In genomic region chr12:105888696-105889095, GRCh38 we compare ENCODE assay signal across 24 cellular contexts.
DNase-seq lines count a peak whose midpoint lies in the region; ATAC-seq and TF ChIP-seq lines count a peak whose summit lies in the region.
"Had no signal": no experiment of that assay in that cellular context is flagged by ENCODE, and none has a peak within 500 bp of the region (broad histone marks: within the 10 kb centered on the region; RNA-seq: fewer than 3 reads in every experiment).

No MANE protein-coding gene starts in this region.

- DNase-seq in Daoy (ENCODE audit: low read depth), result peak; percentile 6
- DNase-seq in NCI-H2227 treated with DMSO at 0.1 percent for 48 hours (lab: John Stamatoyannopoulos, UW), result peak; percentile 59
- peak; percentile 40 for DNase-seq in fibroblast of pulmonary artery (ENCODE audit: low read depth)
- no peak for DNase-seq in neural progenitor cell (ENCODE audit: low spot score)
- DNase-seq in T1000 (lab: John Stamatoyannopoulos, UW), result no peak
- DNase-seq in NOMO-1 (lab: John Stamatoyannopoulos, UW; ENCODE audit: unreplicated experiment in 2 of 2), result no peak
- DNase-seq: activated CD8-positive, alpha-beta T cell treated with anti-CD3 and anti-CD28 coated beads, Interleukin-2, amount 10 ng/mL, durations not matched to agents 7 days and 5 days; cerebellar nuclear complex; DMS53; GF-D8; HCEC 1CT; head of caudate nucleus; KBM-7; NCI-H1436; stimulated activated CD4-positive, alpha-beta T cell treated with anti-CD3 and anti-CD28 coated beads, Interleukin-2, amount 100 ng/mL, for 24 hours; T-helper 17 cell had no signal

- H3K27me3 ChIP-seq in neural progenitor cell, result no peaks in the 10 kb centered on the region
- H3K27me3 ChIP-seq: ascending aorta; BLaER1 treated with 17β-estradiol and CSF1 and Interleukin-3, amounts not matched to agents 10 nM and 100 nM had no signal

- H3K9ac ChIP-seq in neural progenitor cell, result no peak overlapping the region
- H3K9ac ChIP-seq: BLaER1 treated with 17β-estradiol and CSF1 and Interleukin-3, amounts not matched to agents 10 nM and 100 nM had no signal

- ATAC-seq in GM21717 (IDR thresholded peaks at IDR 0.05; ENCODE audit: unreplicated experiment), result no peak
- ATAC-seq in HG02884 (IDR thresholded peaks at IDR 0.05; ENCODE audit: unreplicated experiment), result no peak
- ATAC-seq: activated CD8-positive, alpha-beta T cell treated with anti-CD3 and anti-CD28 coated beads, Interleukin-2, amount 10 ng/mL, durations not matched to agents 7 days and 5 days; activated naive CD4-positive, alpha-beta T cell treated with anti-CD3 and anti-CD28 coated beads, Interleukin-2, amount 50 U/mL, for 72 hours; SK-N-SH treated with all-trans-retinoic acid at 6 μM for 48 hours; T-helper 17 cell had no signal

- H3K4me3 ChIP-seq in fibroblast of pulmonary artery (replicated peaks; ENCODE audit: low read depth, low read length) (no peak overlapping the region), neural progenitor cell (no peak overlapping the region)
- H3K4me3 ChIP-seq: ascending aorta; BLaER1 treated with 17β-estradiol and CSF1 and Interleukin-3, amounts not matched to agents 10 nM and 100 nM had no signal

- H2AFZ ChIP-seq in neural progenitor cell (replicated peaks), result no peak overlapping the region

- H3K79me2 ChIP-seq in neural progenitor cell (ENCODE audit: low read depth), result no peaks in the 10 kb centered on the region

- H3K36me3 Mint-ChIP-seq in neural progenitor cell, result peaks cover 6% of the 10 kb centered on the region
- H3K36me3 Mint-ChIP-seq: activated naive CD4-positive, alpha-beta T cell treated with anti-CD3 and anti-CD28 coated beads, Interleukin-2, amount 50 U/mL, for 72 hours; type B pancreatic cell had no signal

- no peaks in the 10 kb centered on the region for H3K9me3 ChIP-seq in neural progenitor cell (ENCODE audit: low read depth)
- H3K9me3 ChIP-seq: ascending aorta had no signal

- H3K4me1 Mint-ChIP-seq in neural progenitor cell, result peaks cover 10% of the 10 kb centered on the region
- H3K4me1 Mint-ChIP-seq: T-helper 17 cell had no signal

- no peaks in the 10 kb centered on the region for H4K20me1 ChIP-seq in neural progenitor cell (ENCODE audit: low read depth)
- H4K20me1 ChIP-seq: BLaER1 treated with 17β-estradiol and CSF1 and Interleukin-3, amounts not matched to agents 10 nM and 100 nM had no signal

- H3K9me3 Mint-ChIP-seq in neural progenitor cell, result peaks cover 24% of the 10 kb centered on the region
- H3K9me3 Mint-ChIP-seq: activated T-helper 2 cell treated with anti-CD3 and anti-CD28 coated beads, Interferon-gamma antibody, Interleukin-2, Interleukin-4, amounts not matched to agents 10 μg/mL and 5 μg/mL and 100 μg/mL, durations not matched to agents 14 hours and 24 hours and 36 hours had no signal

- TF ChIP-seq CTCF in fibroblast of pulmonary artery (IDR thresholded peaks at IDR 0.05; ENCODE audit: low read length, missing control alignments), result no peak
- no peak for TF ChIP-seq CTCF in neural progenitor cell (IDR thresholded peaks at IDR 0.05)

- no peaks in the 10 kb centered on the region for H3F3A ChIP-seq in neural progenitor cell (ENCODE audit: low read depth)

- H3K27ac Mint-ChIP-seq in neural progenitor cell, result peak overlapping the region; percentile 17
- H3K27ac Mint-ChIP-seq: activated CD8-positive, alpha-beta T cell treated with anti-CD3 and anti-CD28 coated beads, Interleukin-2, amount 10 ng/mL, durations not matched to agents 7 days and 5 days; activated naive CD4-positive, alpha-beta T cell treated with anti-CD3 and anti-CD28 coated beads, Interleukin-2, amount 50 U/mL, for 72 hours; activated T-helper 2 cell treated with anti-CD3 and anti-CD28 coated beads, Interferon-gamma antibody, Interleukin-2, Interleukin-4, amounts not matched to agents 10 μg/mL and 5 μg/mL and 100 μg/mL, durations not matched to agents 14 hours and 24 hours and 36 hours; T-helper 17 cell; type B pancreatic cell had no signal

- H3K27me3 Mint-ChIP-seq in neural progenitor cell (ENCODE audit: insufficient read depth, low read depth), result no peaks in the 10 kb centered on the region
- H3K27me3 Mint-ChIP-seq: type B pancreatic cell had no signal

- no peak overlapping the region for H3K27ac ChIP-seq in neural progenitor cell
- H3K27ac ChIP-seq: ascending aorta; BLaER1 treated with 17β-estradiol and CSF1 and Interleukin-3, amounts not matched to agents 10 nM and 100 nM had no signal

- no peaks in the 10 kb centered on the region for H3K36me3 ChIP-seq in neural progenitor cell
- H3K36me3 ChIP-seq: ascending aorta; BLaER1 treated with 17β-estradiol and CSF1 and Interleukin-3, amounts not matched to agents 10 nM and 100 nM had no signal

- H3K4me2 ChIP-seq in neural progenitor cell, result peak overlapping the region; percentile 37
- H3K4me2 ChIP-seq: BLaER1 treated with 17β-estradiol and CSF1 and Interleukin-3, amounts not matched to agents 10 nM and 100 nM had no signal

- H3K4me3 Mint-ChIP-seq in neural progenitor cell, result no peak overlapping the region
- H3K4me3 Mint-ChIP-seq: activated CD8-positive, alpha-beta T cell treated with anti-CD3 and anti-CD28 coated beads, Interleukin-2, amount 10 ng/mL, durations not matched to agents 7 days and 5 days; T-helper 17 cell; type B pancreatic cell had no signal

- peaks cover 12% of the 10 kb centered on the region for H3K4me1 ChIP-seq in neural progenitor cell
- H3K4me1 ChIP-seq: ascending aorta; BLaER1 treated with 17β-estradiol and CSF1 and Interleukin-3, amounts not matched to agents 10 nM and 100 nM had no signal

Comparison
In these comparisons a context has a peak if more than half of its experiments do, and no peak if none do; other contexts are left out.
1. DNase-seq: peak in Daoy (single experiment), NCI-H2227 treated with DMSO at 0.1 percent for 48 hours (single experiment) and fibroblast of pulmonary artery (single experiment); none in neural progenitor cell (single experiment), T1000 (single experiment) and NOMO-1 (0 of 2).